In genomic region chr4:169530048-169530447, GRCh38 we compare ENCODE assay signal across 13 cellular contexts.
DNase-seq lines count a peak whose midpoint lies in the region; ATAC-seq and TF ChIP-seq lines count a peak whose summit lies in the region.
"Had no signal": no experiment of that assay in that cellular context is flagged by ENCODE, and none has a peak within 500 bp of the region (broad histone marks: within the 10 kb centered on the region; RNA-seq: fewer than 3 reads in every experiment).

No MANE protein-coding gene starts in this region.

- H3K9me3 ChIP-seq in breast epithelium: no peaks in the 10 kb centered on the region
- H3K9me3 ChIP-seq in RWPE2 (ENCODE audit: severe bottlenecking): no peaks in the 10 kb centered on the region
- H3K9me3 ChIP-seq: Caco-2 had no signal

- H3K4me1 ChIP-seq in breast epithelium: no peaks in the 10 kb centered on the region
- H3K4me1 ChIP-seq in RWPE2 (ENCODE audit: insufficient read depth, poor library complexity, severe bottlenecking): peaks cover 3% of the 10 kb centered on the region
- H3K4me1 ChIP-seq: Caco-2 had no signal

- H3K4me3 Mint-ChIP-seq in MCF 10A (ENCODE audit: unreplicated experiment) (no peak overlapping the region), mesothelial cell of epicardium (no peak overlapping the region)
- H3K4me3 Mint-ChIP-seq: CD4-positive, alpha-beta T cell; GM23338 had no signal

- H3K4me3 ChIP-seq in breast epithelium: no peak overlapping the region
- no peak overlapping the region for H3K4me3 ChIP-seq in RWPE2 (ENCODE audit: severe bottlenecking)
- H3K4me3 ChIP-seq: GM23338 had no signal

- ATAC-seq in RWPE2 (ENCODE audit: low read depth): peak; percentile 72; the same call in 2 of the 3 replicates
- ATAC-seq: GM23338 had no signal

- H3K36me3 ChIP-seq in breast epithelium (no peaks in the 10 kb centered on the region), RWPE2 (ENCODE audit: low read depth) (peaks cover 53% of the 10 kb centered on the region)

- H3K27me3 ChIP-seq in breast epithelium (no peaks in the 10 kb centered on the region), RWPE2 (ENCODE audit: insufficient read depth, poor library complexity, severe bottlenecking) (no peaks in the 10 kb centered on the region)

- intact Hi-C loops in MCF 10A (cut with micrococcal nuclease): no loop called here
- intact Hi-C loops in breast epithelium (cut with DNase I; ENCODE audit: low total_unique reads): no loop called here

- H3K36me3 Mint-ChIP-seq in MCF 10A (ENCODE audit: insufficient read depth, unreplicated experiment) (peaks cover 26% of the 10 kb centered on the region), mesothelial cell of epicardium (peaks cover 60% of the 10 kb centered on the region)

- H3K27ac Mint-ChIP-seq in MCF 10A (ENCODE audit: low read depth, unreplicated experiment) (no peak overlapping the region), mesothelial cell of epicardium (no peak overlapping the region)
- H3K27ac Mint-ChIP-seq: CD4-positive, alpha-beta T cell; GM23338 had no signal

- H3K9me3 Mint-ChIP-seq in MCF 10A (ENCODE audit: unreplicated experiment) (no peaks in the 10 kb centered on the region), mesothelial cell of epicardium (peaks cover 13% of the 10 kb centered on the region)
- H3K9me3 Mint-ChIP-seq: CD4-positive, alpha-beta T cell; GM23338 had no signal

- TF ChIP-seq POLR2A in breast epithelium (IDR thresholded peaks at IDR 0.05): no peak

- no TSS peak for BruUV-seq in MCF 10A (replicated peaks; lab: Mats Ljungman, UMichigan)

- CTCF ChIA-PET in MCF 10A (lab: Yijun Ruan, JAX): interaction anchor here (0.5 to 0.7 kb wide), 2 partner anchors 18 to 621 kb away, joined by 3 read pairs; no protein-coding TSS in a partner anchor

- no peak overlapping the region for H3K27ac ChIP-seq in breast epithelium
- H3K27ac ChIP-seq in RWPE2 (ENCODE audit: poor library complexity, severe bottlenecking): no peak overlapping the region
- no peak overlapping the region for H3K27ac ChIP-seq in epithelial cell of prostate
- H3K27ac ChIP-seq: C4-2B had no signal

- DNase-seq in MCF 10A (ENCODE audit: unreplicated experiment): peak; percentile 27
- no peak for DNase-seq in breast epithelium (ENCODE audit: low spot score in 2 of 2)
- no peak for DNase-seq in RWPE2 (ENCODE audit: low spot score)
- peak; percentile 29 for DNase-seq in epithelial cell of prostate (ENCODE audit: low read depth, low spot score)
- DNase-seq in AML-193 (lab: John Stamatoyannopoulos, UW): no peak
- DNase-seq in mesothelial cell of epicardium (ENCODE audit: low spot score in 2 of 2, unreplicated experiment in 2 of 2): no peak
- no peak for DNase-seq in NCI-H1105 treated with DMSO at 0.1 percent for 48 hours (lab: John Stamatoyannopoulos, UW)
- DNase-seq: ACHN; Caco-2; CD4-positive, alpha-beta T cell; HCEC 1CT had no signal

- POLR2A ChIA-PET in MCF 10A (lab: Yijun Ruan, JAX): no interaction called here

- H3K4me1 Mint-ChIP-seq in MCF 10A (ENCODE audit: insufficient read depth, unreplicated experiment) (no peaks in the 10 kb centered on the region), mesothelial cell of epicardium (no peaks in the 10 kb centered on the region)
- H3K4me1 Mint-ChIP-seq: GM23338 had no signal

- TF ChIP-seq CTCF in MCF 10A (IDR thresholded peaks at IDR 0.05; ENCODE audit: unreplicated experiment): no peak
- TF ChIP-seq CTCF in breast epithelium (IDR thresholded peaks at IDR 0.05): no peak
- TF ChIP-seq CTCF in RWPE2 (IDR thresholded peaks at IDR 0.05; ENCODE audit: poor library complexity, severe bottlenecking): no peak
- TF ChIP-seq CTCF in mesothelial cell of epicardium (IDR thresholded peaks at IDR 0.05; ENCODE audit: unreplicated experiment): no peak

- H3K27me3 Mint-ChIP-seq in MCF 10A (ENCODE audit: insufficient read depth, unreplicated experiment): no peaks in the 10 kb centered on the region
- no peaks in the 10 kb centered on the region for H3K27me3 Mint-ChIP-seq in mesothelial cell of epicardium (ENCODE audit: low read depth)
- H3K27me3 Mint-ChIP-seq: CD4-positive, alpha-beta T cell had no signal

Comparison
In these comparisons a context has a peak if more than half of its experiments do, and no peak if none do; other contexts are left out.
1. DNase-seq: peak in MCF 10A (single experiment) and epithelial cell of prostate (single experiment); none in breast epithelium (0 of 2), RWPE2 (single experiment), AML-193 (0 of 2), mesothelial cell of epicardium (0 of 2) and NCI-H1105 treated with DMSO at 0.1 percent for 48 hours (single experiment).